In genomic region chr15:36090276-36090946, GRCh38 we compare ENCODE assay signal across 1 cellular context.
TF ChIP-seq lines count a peak whose summit lies in the region.

No MANE protein-coding gene starts in this region.

TF ChIP-seq in GM23338, 12 proteins besides CTCF, POLR2A, EP300 and RAD21 (continued from another document):
- TF ChIP-seq REST (IDR thresholded peaks at IDR 0.05; ENCODE audit: unreplicated experiment) (no peak), ZNF331 (CRISPR knock-in tag; IDR thresholded peaks at IDR 0.05; ENCODE audit: low read depth) (no peak), EZH2 (IDR thresholded peaks at IDR 0.05; ENCODE audit: low read depth, unreplicated experiment) (no peak), JUNB (IDR thresholded peaks at IDR 0.05; ENCODE audit: unreplicated experiment) (no peak), ETS1 (IDR thresholded peaks at IDR 0.05) (no peak), CREB1 (CRISPR knock-in tag; IDR thresholded peaks at IDR 0.05; ENCODE audit: low read depth) (no peak), POLR2AphosphoS5 (IDR thresholded peaks at IDR 0.05; ENCODE audit: low read depth) (no peak), STAT1 (IDR thresholded peaks at IDR 0.05; ENCODE audit: unreplicated experiment) (no peak), ZNF114 (CRISPR knock-in tag; IDR thresholded peaks at IDR 0.05) (no peak), NANOG (IDR thresholded peaks at IDR 0.05; ENCODE audit: borderline replicate concordance) (peak; percentile 31; the same call in 1 of the 2 replicates)
TF ChIP-seq in GM23338: peak in this region for 2.
